1 cellular context compared by ENCODE assay signal in genomic region chr15:44261007-44261706, GRCh38.
A peak's percentile ranks its signal among the peaks of the same experiment; 100 is the strongest.
TF ChIP-seq lines count a peak whose summit lies in the region.

No MANE protein-coding gene starts in this region.

TF ChIP-seq in K562, 482 proteins besides CTCF, POLR2A, EP300 and RAD21:
- TF ChIP-seq E2F6 (IDR thresholded peaks at IDR 0.05; ENCODE audit: borderline replicate concordance in 1 of 2, extremely low read depth in 1 of 2, insufficient read depth in 1 of 2, insufficient read length in 1 of 2, low read depth in 1 of 2, low read length in 1 of 2, poor library complexity in 1 of 2, severe bottlenecking in 1 of 2) (peak in 1 of 2 experiments; percentile 24), NCOA4 (IDR thresholded peaks at IDR 0.05; ENCODE audit: partially characterized antibody) (no peak), ESRRB (CRISPR knock-in tag; IDR thresholded peaks at IDR 0.05; ENCODE audit: borderline replicate concordance) (no peak), PHB (CRISPR knock-in tag; IDR thresholded peaks at IDR 0.05) (no peak), NFIX (CRISPR knock-in tag; IDR thresholded peaks at IDR 0.05; ENCODE audit: low read depth) (no peak), ZNF121 (CRISPR knock-in tag; conservative IDR thresholded peaks at IDR 0.05) (no peak), ZBTB2 (IDR thresholded peaks at IDR 0.05) (no peak), CTCFL (IDR thresholded peaks at IDR 0.05; ENCODE audit: borderline replicate concordance, insufficient read depth, low read depth, low read length, poor library complexity, severe bottlenecking) (peak; percentile 8), ZNF780A (CRISPR knock-in tag; IDR thresholded peaks at IDR 0.05) (no peak)
TF ChIP-seq in K562: peak in this region for 2.
